In genomic region chr5:137867664-137868063, GRCh38 we compare ENCODE assay signal across 1 cellular context.
TF ChIP-seq lines count a peak whose summit lies in the region.

Gene MYOT (plus strand): TSS chr5:137867860. CDS start chr5:137870652, 2,792 bp downstream.

TF ChIP-seq in HCT116, 20 proteins besides CTCF, POLR2A, EP300 and RAD21:
- no peak for TF ChIP-seq REST (IDR thresholded peaks at IDR 0.05; ENCODE audit: low read depth)
- TF ChIP-seq SRF (IDR thresholded peaks at IDR 0.05; ENCODE audit: low read depth), result no peak
- TF ChIP-seq CEBPB (IDR thresholded peaks at IDR 0.05; ENCODE audit: low read depth), result no peak
- TF ChIP-seq FOSL1 (IDR thresholded peaks at IDR 0.05; ENCODE audit: low read depth), result no peak
- TF ChIP-seq TCF7L2 (IDR thresholded peaks at IDR 0.05; ENCODE audit: borderline replicate concordance, extremely low read depth, insufficient read depth, insufficient read length), result peak; percentile 61
- TF ChIP-seq EZH2 (IDR thresholded peaks at IDR 0.05), result no peak
